ENCODE assay signal across 8 cellular contexts in the genomic region with DNA sequence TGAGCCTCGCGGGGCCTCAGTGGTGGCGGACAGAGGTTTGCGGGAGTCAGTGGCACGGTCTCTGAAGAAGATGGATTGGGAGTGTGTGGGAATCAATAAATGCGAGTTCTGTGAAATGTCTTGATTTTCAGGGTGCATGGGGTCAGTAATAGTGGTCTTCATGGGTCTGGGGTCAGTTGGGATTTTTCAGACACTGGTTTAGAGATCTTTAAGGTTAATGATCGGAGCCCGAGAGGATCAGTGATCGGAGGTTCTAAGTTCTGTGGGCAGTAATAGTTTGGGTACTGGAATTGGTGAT. TPM values are rescaled to one million over a fixed set of nuclear protein-coding genes. Genes with fewer than 3 reads are reported as not detected.
DNase-seq lines count a peak whose midpoint lies in the region; FAIRE-seq and TF ChIP-seq lines count a peak whose summit lies in the region.
"Had no signal": no experiment of that assay in that cellular context is flagged by ENCODE, and none has a peak within 500 bp of the region (broad histone marks: within the 10 kb centered on the region; RNA-seq: fewer than 3 reads in every experiment).

No MANE protein-coding gene starts in this region.

- H3K4me3 Mint-ChIP-seq in endothelial cell (ENCODE audit: unreplicated experiment), result no peak overlapping the region

- dilution Hi-C loops in mammary epithelial cell (cut with HindIII; ENCODE audit: low sequenced_read_pairs), result no loop called here

- H3K4me1 Mint-ChIP-seq in endothelial cell (ENCODE audit: unreplicated experiment), result no peaks in the 10 kb centered on the region

- H4K20me1 ChIP-seq in mammary epithelial cell (ENCODE audit: insufficient read depth, low read length), result no peaks in the 10 kb centered on the region

- BruUV-seq in mammary epithelial cell (replicated peaks; lab: Mats Ljungman, UMichigan), result no TSS peak

- H3K27me3 Mint-ChIP-seq in endothelial cell (ENCODE audit: unreplicated experiment), result no peaks in the 10 kb centered on the region

- CTCF ChIA-PET in HEK293 (lab: Yijun Ruan, JAX) (interaction anchor here (0.6 kb wide), 1 partner anchor 341 kb away, joined by 3 read pairs; no protein-coding TSS in a partner anchor), mammary epithelial cell (lab: Charles Lee; ENCODE audit: low non-redundant PET) (interaction anchor here (0.6 kb wide), 1 partner anchor 64 kb away, joined by 3 read pairs; no protein-coding TSS in a partner anchor)

- H3K9me3 Mint-ChIP-seq in endothelial cell (ENCODE audit: unreplicated experiment), result no peaks in the 10 kb centered on the region

- FAIRE-seq in H54 (lab: Jason Lieb, UNC), result no peak

- H3K79me2 ChIP-seq in mammary epithelial cell (ENCODE audit: insufficient read depth, low read length), result peaks cover 7% of the 10 kb centered on the region

- H3K36me3 ChIP-seq in HEK293 (ENCODE audit: control insufficient read depth in 2 of 2, insufficient read depth in 1 of 2, low read length in 2 of 2) (peaks cover 34 to 37% of the 10 kb centered on the region in 2 experiments), mammary epithelial cell (ENCODE audit: insufficient read depth, low read length) (peaks cover 3% of the 10 kb centered on the region), testis (ENCODE audit: low read depth, missing control alignments) (no peaks in the 10 kb centered on the region)

- no peak for DNase-seq in mammary epithelial cell
- no peak for DNase-seq in lower leg skin (ENCODE audit: low spot score in 2 of 2)
- no peak for DNase-seq in testis
- DNase-seq in H54 (ENCODE audit: insufficient read length, low spot score), result no peak
- no peak for DNase-seq in endothelial cell (ENCODE audit: low spot score)
- no peak for DNase-seq in central memory CD4-positive, alpha-beta T cell
- DNase-seq: HCEC 1CT had no signal

- TF ChIP-seq CTCF in HEK293 (tag by site-specific recombination; IDR thresholded peaks at IDR 0.05), result no peak
- no peak for TF ChIP-seq CTCF in mammary epithelial cell (conservative IDR thresholded peaks at IDR 0.05 in 1 of 2, IDR thresholded peaks at IDR 0.05 in 1 of 2; ENCODE audit: extremely low read depth in 1 of 2, insufficient read depth in 1 of 2, low read depth in 1 of 2, low read length in 2 of 2)
- no peak for TF ChIP-seq CTCF in lower leg skin (IDR thresholded peaks at IDR 0.05)
- no peak for TF ChIP-seq CTCF in testis (IDR thresholded peaks at IDR 0.05)
- TF ChIP-seq CTCF in endothelial cell (IDR thresholded peaks at IDR 0.05; ENCODE audit: unreplicated experiment), result no peak

- peak overlapping the region; percentile 67 for H3K4me2 ChIP-seq in mammary epithelial cell (ENCODE audit: insufficient read depth, low read depth, low read length)

- POLR2A ChIA-PET in HEK293 (lab: Yijun Ruan, JAX), result interaction anchor here (0.8 to 2.8 kb wide), 16 partner anchors 10 to 429 kb away, joined by 3 to 29 read pairs (median 4); a partner anchor contains a TSS

- WGBS in mammary epithelial cell (ENCODE audit: low coverage, missing lambda C conversion rate), result 0% methylated on average over 9 of the region's 9 CpGs
- WGBS in lower leg skin, 2 donors, result 1 to 3% methylated on average over 9 of the region's 9 CpGs
- WGBS in testis, 2 donors, result 2 to 3% methylated on average over 9 of the region's 9 CpGs

- H3K36me3 Mint-ChIP-seq in endothelial cell (ENCODE audit: low read depth, unreplicated experiment), result peaks cover 29% of the 10 kb centered on the region

- H3K27ac Mint-ChIP-seq in endothelial cell (ENCODE audit: unreplicated experiment), result no peak overlapping the region

- H3K9ac ChIP-seq in mammary epithelial cell (ENCODE audit: insufficient read depth, low read length), result peak overlapping the region; percentile 84

- H3K9me3 ChIP-seq in HEK293 (ENCODE audit: control insufficient read depth, insufficient read depth, low read depth, low read length) (no peaks in the 10 kb centered on the region; the same call in 1 of the 2 replicates), mammary epithelial cell (replicated peaks; ENCODE audit: insufficient read depth, low read length) (peaks cover 4% of the 10 kb centered on the region), testis (no peaks in the 10 kb centered on the region)

- in situ Hi-C loops in mammary epithelial cell (cut with MboI; ENCODE audit: low sequenced_read_pairs in 2 of 2), result no loop called here

- H3K27me3 ChIP-seq in mammary epithelial cell (ENCODE audit: insufficient read depth, low read length) (no peaks in the 10 kb centered on the region), testis (no peaks in the 10 kb centered on the region)

- peak overlapping the region; percentile 53 for H3K4me3 ChIP-seq in HEK293 (ENCODE audit: low read depth, low read length)
- peak overlapping the region; percentile 50 to 76 (median 65) for H3K4me3 ChIP-seq in mammary epithelial cell (replicated peaks in 1 of 3; ENCODE audit: insufficient read depth in 1 of 3, low read depth in 2 of 3, low read length in 3 of 3)
- peak overlapping the region; percentile 47 for H3K4me3 ChIP-seq in lower leg skin (ENCODE audit: low read depth, poor library complexity, severe bottlenecking)
- H3K4me3 ChIP-seq in testis, result peak overlapping the region; percentile 63 to 92

- intact Hi-C loops in mammary epithelial cell (cut with micrococcal nuclease) (loop anchor here (2.0 to 10.0 kb wide), 2 partner anchors 38 to 88 kb away; a partner anchor contains a TSS), lower leg skin (cut with DNase I; ENCODE audit: low total_unique reads) (no loop called here), testis (cut with DNase I; ENCODE audit: low total_unique reads) (no loop called here)

- TF ChIP-seq POLR2A in lower leg skin (IDR thresholded peaks at IDR 0.05) (no peak), testis (IDR thresholded peaks at IDR 0.05) (no peak), H54 (IDR thresholded peaks at IDR 0.05; ENCODE audit: low read depth, low read length) (no peak)

- H3K4me1 ChIP-seq in HEK293 (ENCODE audit: control insufficient read depth, insufficient read depth, low read length) (no peaks in the 10 kb centered on the region), mammary epithelial cell (ENCODE audit: insufficient read depth, low read length) (no peaks in the 10 kb centered on the region), testis (peaks cover 8% of the 10 kb centered on the region)

- H3K27ac ChIP-seq in HEK293 (ENCODE audit: extremely low read depth, low read depth, low read length), result peak overlapping the region; percentile 68; the same call in 1 of the 2 replicates
- no peak overlapping the region for H3K27ac ChIP-seq in mammary epithelial cell (ENCODE audit: insufficient read depth, low read depth, low read length)
- peak overlapping the region; percentile 84 to 96 for H3K27ac ChIP-seq in testis

- peak overlapping the region; percentile 95 for H2AFZ ChIP-seq in mammary epithelial cell (ENCODE audit: low read depth, low read length)

TF ChIP-seq in HEK293, 187 proteins besides CTCF, POLR2A, EP300 and RAD21 (continues in another document):
- no peak for TF ChIP-seq ZBTB1 (tag by site-specific recombination; IDR thresholded peaks at IDR 0.05)
- TF ChIP-seq ZFP69B (tag by site-specific recombination; IDR thresholded peaks at IDR 0.05), result peak; percentile 0; the same call in 1 of the 2 replicates
- no peak; the same call in 1 of the 2 replicates for TF ChIP-seq ZNF324 (tag by site-specific recombination; IDR thresholded peaks at IDR 0.05)
- TF ChIP-seq ZNF169 (tag by site-specific recombination; IDR thresholded peaks at IDR 0.05), result peak; percentile 74
- TF ChIP-seq REPIN1 (tag by site-specific recombination; IDR thresholded peaks at IDR 0.05; ENCODE audit: low read depth), result no peak
- no peak for TF ChIP-seq ZEB2 (tag by site-specific recombination; IDR thresholded peaks at IDR 0.05)
- TF ChIP-seq, protein P1, sequence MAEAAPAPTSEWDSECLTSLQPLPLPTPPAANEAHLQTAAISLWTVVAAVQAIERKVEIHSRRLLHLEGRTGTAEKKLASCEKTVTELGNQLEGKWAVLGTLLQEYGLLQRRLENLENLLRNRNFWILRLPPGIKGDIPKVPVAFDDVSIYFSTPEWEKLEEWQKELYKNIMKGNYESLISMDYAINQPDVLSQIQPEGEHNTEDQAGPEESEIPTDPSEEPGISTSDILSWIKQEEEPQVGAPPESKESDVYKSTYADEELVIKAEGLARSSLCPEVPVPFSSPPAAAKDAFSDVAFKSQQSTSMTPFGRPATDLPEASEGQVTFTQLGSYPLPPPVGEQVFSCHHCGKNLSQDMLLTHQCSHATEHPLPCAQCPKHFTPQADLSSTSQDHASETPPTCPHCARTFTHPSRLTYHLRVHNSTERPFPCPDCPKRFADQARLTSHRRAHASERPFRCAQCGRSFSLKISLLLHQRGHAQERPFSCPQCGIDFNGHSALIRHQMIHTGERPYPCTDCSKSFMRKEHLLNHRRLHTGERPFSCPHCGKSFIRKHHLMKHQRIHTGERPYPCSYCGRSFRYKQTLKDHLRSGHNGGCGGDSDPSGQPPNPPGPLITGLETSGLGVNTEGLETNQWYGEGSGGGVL (tag by site-specific recombination; IDR thresholded peaks at IDR 0.05), result peak; percentile 37; the same call in 1 of the 2 replicates
- TF ChIP-seq, protein P2, sequence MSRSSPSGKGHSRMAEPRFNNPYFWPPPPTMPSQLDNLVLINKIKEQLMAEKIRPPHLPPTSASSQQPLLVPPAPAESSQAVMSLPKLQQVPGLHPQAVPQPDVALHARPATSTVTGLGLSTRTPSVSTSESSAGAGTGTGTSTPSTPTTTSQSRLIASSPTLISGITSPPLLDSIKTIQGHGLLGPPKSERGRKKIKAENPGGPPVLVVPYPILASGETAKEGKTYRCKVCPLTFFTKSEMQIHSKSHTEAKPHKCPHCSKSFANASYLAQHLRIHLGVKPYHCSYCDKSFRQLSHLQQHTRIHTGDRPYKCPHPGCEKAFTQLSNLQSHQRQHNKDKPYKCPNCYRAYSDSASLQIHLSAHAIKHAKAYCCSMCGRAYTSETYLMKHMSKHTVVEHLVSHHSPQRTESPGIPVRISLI (tag by site-specific recombination; IDR thresholded peaks at IDR 0.05), result no peak

RNA-seq across cellular contexts. Expression of a gene that starts 0.4 kb away (rescaled TPM):
- total RNA-seq in mammary epithelial cell, result 1 to 10 TPM; 6.0 to 6.2 TPM
- polyA plus RNA-seq in mammary epithelial cell, result 1.6 TPM
- polyA minus RNA-seq in mammary epithelial cell, result 1.2 TPM
- total RNA-seq in lower leg skin, result 1 to 10 TPM; 2.2 to 5.3 (median 2.7) TPM
- total RNA-seq in testis, result 10 to 100 TPM; 25.6 to 33.5 TPM
- polyA plus RNA-seq in testis (ENCODE audit: insufficient read depth, low read depth, low replicate concordance), result 7.3 TPM
- total RNA-seq in endothelial cell (ENCODE audit: unreplicated experiment), result 10.9 TPM

RNA-seq across cellular contexts. Expression of a gene that starts 38.0 kb away (rescaled TPM):
- 10 to 100 TPM in 1 of 2 donors, 1 to 10 TPM in 1; 5.5 to 11.8 TPM for total RNA-seq in mammary epithelial cell
- 0.94 TPM for polyA plus RNA-seq in mammary epithelial cell
- polyA minus RNA-seq in mammary epithelial cell, result 4.2 TPM
- total RNA-seq in lower leg skin, result 1 to 10 TPM; 2.7 to 6.6 (median 6.3) TPM
- total RNA-seq in testis, result 10 to 100 TPM; 14.3 to 14.6 TPM
- polyA plus RNA-seq in testis (ENCODE audit: insufficient read depth, low read depth, low replicate concordance), result 7.3 TPM
- total RNA-seq in endothelial cell (ENCODE audit: unreplicated experiment), result 9.5 TPM

RNA-seq across cellular contexts. Expression of a gene that starts 39.9 kb away (rescaled TPM):
- 1 to 10 TPM; 5.5 to 6.0 TPM for total RNA-seq in mammary epithelial cell
- polyA plus RNA-seq in mammary epithelial cell, result 1.1 TPM
- polyA minus RNA-seq in mammary epithelial cell, result not detected
- 1 to 10 TPM; 1.5 to 5.3 (median 4.3) TPM for total RNA-seq in lower leg skin
- 10 to 100 TPM; 21.2 to 29.9 TPM for total RNA-seq in testis
- polyA plus RNA-seq in testis (ENCODE audit: insufficient read depth, low read depth, low replicate concordance), result 14.4 TPM
- 4.7 TPM for total RNA-seq in endothelial cell (ENCODE audit: unreplicated experiment)
